ENCODE assay signal across 1 cellular context in the genomic region with DNA sequence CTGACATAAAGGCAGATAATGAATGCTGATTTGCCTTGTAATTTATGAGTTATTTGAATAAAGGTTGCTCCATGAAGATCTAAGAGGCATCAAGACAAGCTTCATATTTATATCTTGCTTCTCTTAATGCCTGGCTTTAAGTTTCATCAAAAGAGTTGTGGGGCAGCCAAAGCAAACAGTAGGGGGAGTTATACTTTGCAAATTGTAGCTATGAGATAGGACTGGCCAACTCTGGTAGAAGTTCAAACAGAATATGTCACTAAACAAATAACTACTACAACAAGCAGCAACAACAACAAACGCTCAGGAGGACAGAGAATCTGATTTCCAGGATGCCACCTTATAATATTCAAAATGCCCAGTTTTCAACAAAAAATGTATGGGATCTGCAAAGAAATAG.
TF ChIP-seq lines count a peak whose summit lies in the region.

No MANE protein-coding gene starts in this region.

TF ChIP-seq in Ishikawa, 13 proteins besides CTCF, POLR2A, EP300 and RAD21:
- no peak for TF ChIP-seq CREB1 (IDR thresholded peaks at IDR 0.05; ENCODE audit: low read depth)
- no peak for TF ChIP-seq TAF1 (IDR thresholded peaks at IDR 0.05; ENCODE audit: low read depth)
